ENCODE assay signal across 26 cellular contexts in the genomic region with DNA sequence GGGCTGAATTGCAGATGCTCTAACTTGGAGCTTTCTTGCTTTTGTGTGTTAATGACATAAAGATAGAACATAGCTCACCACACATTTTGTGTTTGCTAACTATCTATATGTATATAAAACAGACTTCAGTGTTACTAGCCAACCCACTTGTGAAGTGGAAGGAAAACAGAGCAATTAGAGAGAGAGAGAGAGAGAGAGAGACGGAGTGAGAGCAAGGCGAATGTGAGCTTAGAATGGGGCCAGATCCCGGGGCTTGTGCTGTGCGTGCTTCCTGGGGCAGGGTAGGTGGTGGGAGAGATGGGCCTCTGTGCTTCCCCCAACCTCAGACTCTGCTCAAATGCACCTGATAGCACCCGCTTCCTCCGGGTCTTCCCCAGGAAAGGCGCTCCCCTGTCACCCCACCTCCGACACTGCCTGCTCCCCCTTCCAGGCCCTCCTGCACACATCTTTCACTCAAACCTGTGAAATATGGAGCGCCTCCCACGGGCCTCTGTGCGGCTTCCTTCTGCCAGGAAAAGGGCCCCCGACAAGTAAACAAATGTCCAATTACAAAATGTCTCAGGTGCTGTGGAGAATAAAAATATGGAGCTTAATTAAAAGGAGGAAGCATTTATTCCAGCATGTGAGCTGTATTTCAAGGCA. TPM values are rescaled to one million over a fixed set of nuclear protein-coding genes. Genes with fewer than 3 reads are reported as not detected.
"Had no signal": no experiment of that assay in that cellular context is flagged by ENCODE, and none has a peak within 500 bp of the region (broad histone marks: within the 10 kb centered on the region; RNA-seq: fewer than 3 reads in every experiment).

No MANE protein-coding gene starts in this region.

- H3K9me3 ChIP-seq: body of pancreas, colonic mucosa, esophagus muscularis mucosa, right lobe of liver, tibial nerve, uterus had no signal

- H3K4me1 ChIP-seq: body of pancreas, colonic mucosa, parathyroid adenoma, right lobe of liver, tibial nerve, uterus had no signal

- H3K9ac ChIP-seq: parathyroid adenoma had no signal

- H3K4me1 Mint-ChIP-seq: stimulated activated effector memory CD8-positive, alpha-beta T cell treated with anti-CD3 and anti-CD28 coated beads, Interleukin-12 subunit alpha, Interleukin-12 subunit beta, amount 100 ng/mL, for 72 hours had no signal

- H3K27me3 ChIP-seq: body of pancreas, colonic mucosa, esophagus muscularis mucosa, right lobe of liver, tibial nerve, uterus had no signal

- H3K9me3 Mint-ChIP-seq: activated T-helper 2 cell treated with anti-CD3 and anti-CD28 coated beads, Interferon-gamma antibody, Interleukin-2, Interleukin-4, amounts not matched to agents 10 μg/mL and 5 μg/mL and 100 μg/mL, durations not matched to agents 14 hours and 24 hours and 36 hours; effector memory CD8-positive, alpha-beta T cell; nephron; stimulated activated effector memory CD8-positive, alpha-beta T cell treated with anti-CD3 and anti-CD28 coated beads, Interleukin-12 subunit alpha, Interleukin-12 subunit beta, amount 100 ng/mL, for 72 hours had no signal

- H3K79me2 ChIP-seq: parathyroid adenoma had no signal

- H3K36me3 Mint-ChIP-seq: stimulated activated effector memory CD8-positive, alpha-beta T cell treated with anti-CD3 and anti-CD28 coated beads, Interleukin-12 subunit alpha, Interleukin-12 subunit beta, amount 100 ng/mL, for 72 hours had no signal

- H3K36me3 ChIP-seq: colonic mucosa, esophagus muscularis mucosa, right lobe of liver, tibial nerve, uterus had no signal

- ATAC-seq: activated CD8-positive, alpha-beta T cell treated with anti-CD3 and anti-CD28 coated beads, Interleukin-2, amount 10 ng/mL, durations not matched to agents 7 days and 5 days; body of pancreas; effector memory CD8-positive, alpha-beta T cell; stimulated activated effector memory CD8-positive, alpha-beta T cell treated with anti-CD3 and anti-CD28 coated beads, Interleukin-12 subunit alpha, Interleukin-12 subunit beta, amount 100 ng/mL, for 72 hours; stimulated activated naive CD8-positive, alpha-beta T cell treated with anti-CD3 and anti-CD28 coated beads, Interleukin-15, amount 100 ng/mL, for 72 hours had no signal

- H2AFZ ChIP-seq: parathyroid adenoma had no signal

- H3K4me3 Mint-ChIP-seq: activated CD8-positive, alpha-beta T cell treated with anti-CD3 and anti-CD28 coated beads, Interleukin-2, amount 10 ng/mL, durations not matched to agents 7 days and 5 days; effector memory CD8-positive, alpha-beta T cell; nephron; stimulated activated effector memory CD8-positive, alpha-beta T cell treated with anti-CD3 and anti-CD28 coated beads, Interleukin-12 subunit alpha, Interleukin-12 subunit beta, amount 100 ng/mL, for 72 hours; stimulated activated naive CD8-positive, alpha-beta T cell treated with anti-CD3 and anti-CD28 coated beads, Interleukin-15, amount 100 ng/mL, for 72 hours had no signal

- H3K27ac ChIP-seq: body of pancreas, colonic mucosa, esophagus muscularis mucosa, parathyroid adenoma, right lobe of liver, skin epidermis, tibial nerve, uterus had no signal

- H3K27me3 Mint-ChIP-seq: stimulated activated naive CD8-positive, alpha-beta T cell treated with anti-CD3 and anti-CD28 coated beads, Interleukin-15, amount 100 ng/mL, for 72 hours had no signal

- FAIRE-seq: frontal cortex had no signal

- H3K27ac Mint-ChIP-seq: activated CD8-positive, alpha-beta T cell treated with anti-CD3 and anti-CD28 coated beads, Interleukin-2, amount 10 ng/mL, durations not matched to agents 7 days and 5 days; activated T-helper 2 cell treated with anti-CD3 and anti-CD28 coated beads, Interferon-gamma antibody, Interleukin-2, Interleukin-4, amounts not matched to agents 10 μg/mL and 5 μg/mL and 100 μg/mL, durations not matched to agents 14 hours and 24 hours and 36 hours; effector memory CD8-positive, alpha-beta T cell; stimulated activated effector memory CD8-positive, alpha-beta T cell treated with anti-CD3 and anti-CD28 coated beads, Interleukin-12 subunit alpha, Interleukin-12 subunit beta, amount 100 ng/mL, for 72 hours had no signal

- H3K4me3 ChIP-seq: body of pancreas, colonic mucosa, dorsolateral prefrontal cortex, esophagus muscularis mucosa, right lobe of liver, skin epidermis, tibial nerve, uterus had no signal

- DNase-seq: activated CD4-positive, alpha-beta T cell treated with anti-CD3 and anti-CD28 coated beads for 1 hour; activated CD4-positive, alpha-beta T cell treated with anti-CD3 and anti-CD28 coated beads, Interleukin-2, amount 50 U/mL, for 1 hour; activated CD8-positive, alpha-beta T cell treated with anti-CD3 and anti-CD28 coated beads, Interleukin-2, amount 10 ng/mL, durations not matched to agents 7 days and 5 days; activated naive CD4-positive, alpha-beta T cell; activated T-cell treated with anti-CD3 and anti-CD28 coated beads, Interleukin-2, amount 50 U/mL, for 1 hour; body of pancreas; colonic mucosa; effector memory CD8-positive, alpha-beta T cell; hypothalamus; mesenchymal stem cell; nucleus accumbens; stimulated activated CD4-positive, alpha-beta T cell treated with anti-CD3 and anti-CD28 coated beads, Interleukin-2, amount 100 ng/mL, for 24 hours; stimulated activated naive CD8-positive, alpha-beta T cell treated with anti-CD3 and anti-CD28 coated beads, Interleukin-15, amount 100 ng/mL, for 72 hours; T-helper 1 cell; T-helper 9 cell; uterus had no signal

RNA-seq across cellular contexts. Expression of gene CCNE1, which starts 15.8 kb away (rescaled TPM):
- total RNA-seq: body of pancreas had no signal
